ENCODE assay signal across 32 cellular contexts in the genomic region with DNA sequence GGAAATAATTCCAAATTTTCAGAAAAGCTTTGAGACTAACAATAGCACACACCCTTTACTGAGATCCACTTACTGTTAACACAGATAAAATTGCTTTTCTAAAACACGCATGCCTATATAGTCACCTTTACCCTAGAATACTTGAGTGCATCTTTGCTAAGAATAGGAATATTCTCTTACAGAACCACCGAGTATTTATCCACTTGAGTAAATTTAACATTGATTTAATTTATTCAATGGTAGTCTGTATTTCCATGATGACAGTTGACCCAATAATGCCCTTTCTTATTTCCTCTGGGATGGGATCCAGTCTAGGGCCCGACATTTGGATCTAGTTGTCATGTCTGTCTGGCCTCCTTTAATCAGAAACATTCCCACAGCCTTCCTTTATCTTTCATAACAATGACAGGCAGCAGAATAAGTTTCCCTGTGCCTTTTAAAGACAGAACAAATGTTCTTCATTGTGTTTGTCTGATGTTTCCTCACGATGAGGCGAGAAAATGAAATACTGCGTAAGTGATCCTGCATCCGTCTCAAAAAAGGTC. TPM values are rescaled to one million over a fixed set of nuclear protein-coding genes. Genes with fewer than 3 reads are reported as not detected.
"Had no signal": no experiment of that assay in that cellular context is flagged by ENCODE, and none has a peak within 500 bp of the region (broad histone marks: within the 10 kb centered on the region; RNA-seq: fewer than 3 reads in every experiment).

No MANE protein-coding gene starts in this region.

- H3K27ac Mint-ChIP-seq: dendritic cell treated with granulocyte-macrophage colony-stimulating factor and Interleukin-4, amounts not matched to agents 40 ng/mL and 50 ng/mL, for 4 days; endodermal cell; naive thymus-derived CD8-positive, alpha-beta T cell; nephron progenitor cell; stimulated activated naive CD8-positive, alpha-beta T cell treated with anti-CD3 and anti-CD28 coated beads, Interleukin-15, amount 100 ng/mL, for 72 hours had no signal

- H3K9me3 Mint-ChIP-seq: dendritic cell treated with granulocyte-macrophage colony-stimulating factor and Interleukin-4, amounts not matched to agents 40 ng/mL and 50 ng/mL, for 4 days; immature natural killer cell; naive thymus-derived CD8-positive, alpha-beta T cell; nephron progenitor cell; stimulated activated naive CD8-positive, alpha-beta T cell treated with anti-CD3 and anti-CD28 coated beads, Interleukin-15, amount 100 ng/mL, for 72 hours had no signal

- DNase-seq: colonic mucosa; effector CD8-positive, alpha-beta T cell; endodermal cell; hypothalamus; immature natural killer cell; islet precursor cell; kidney glomerular epithelial cell; left colon; left ventricle myocardium inferior; lower lobe of right lung; naive thymus-derived CD8-positive, alpha-beta T cell; nephron progenitor cell; occipital lobe; ovary; posterior cingulate gyrus; psoas muscle; right cardiac atrium; stimulated activated CD4-positive, alpha-beta T cell treated with anti-CD3 and anti-CD28 coated beads, Interleukin-15, amount 100 ng/mL, for 24 hours; stimulated activated CD4-positive, alpha-beta T cell treated with anti-CD3 and anti-CD28 coated beads, Interleukin-2, amount 100 ng/mL, for 48 hours; stimulated activated naive CD4-positive, alpha-beta T cell; stimulated activated naive CD8-positive, alpha-beta T cell treated with anti-CD3 and anti-CD28 coated beads, Interleukin-15, amount 100 ng/mL, for 72 hours; trophoblast cell had no signal

- ATAC-seq: esophagus mucosa; left colon; lower lobe of right lung; naive thymus-derived CD8-positive, alpha-beta T cell; psoas muscle; stimulated activated naive CD8-positive, alpha-beta T cell treated with anti-CD3 and anti-CD28 coated beads, Interleukin-15, amount 100 ng/mL, for 72 hours had no signal

- H3K36me3 Mint-ChIP-seq: naive thymus-derived CD8-positive, alpha-beta T cell had no signal

- H3K4me1 ChIP-seq: colonic mucosa, psoas muscle, suprapubic skin had no signal

- H3K4me3 Mint-ChIP-seq: dendritic cell treated with granulocyte-macrophage colony-stimulating factor and Interleukin-4, amounts not matched to agents 40 ng/mL and 50 ng/mL, for 4 days; endodermal cell; immature natural killer cell; naive thymus-derived CD8-positive, alpha-beta T cell; nephron progenitor cell; stimulated activated naive CD8-positive, alpha-beta T cell treated with anti-CD3 and anti-CD28 coated beads, Interleukin-15, amount 100 ng/mL, for 72 hours had no signal

- H3K27me3 ChIP-seq: colonic mucosa, ovary, suprapubic skin had no signal

- H3K9me3 ChIP-seq: colonic mucosa, left ventricle myocardium inferior, lower lobe of right lung, ovary, psoas muscle, suprapubic skin had no signal

- H3K4me3 ChIP-seq: colonic mucosa, left ventricle myocardium inferior, lower lobe of right lung, ovary, psoas muscle, skin epidermis, suprapubic skin had no signal

- H3K27me3 Mint-ChIP-seq: naive thymus-derived CD8-positive, alpha-beta T cell; stimulated activated naive CD8-positive, alpha-beta T cell treated with anti-CD3 and anti-CD28 coated beads, Interleukin-15, amount 100 ng/mL, for 72 hours had no signal

- H3K27ac ChIP-seq: colonic mucosa, epithelial cell of prostate, left ventricle myocardium inferior, lower lobe of right lung, ovary, psoas muscle, skin epidermis, suprapubic skin had no signal

- H3K36me3 ChIP-seq: colonic mucosa, left ventricle myocardium inferior, lower lobe of right lung, ovary, suprapubic skin had no signal

RNA-seq across cellular contexts. Expression of gene ERVFRD-1, which starts 56.6 kb away (rescaled TPM):
- total RNA-seq: chondrocyte; endodermal cell; esophagus mucosa; fibroblast of villous mesenchyme; frontal cortex; left ventricle myocardium inferior; myocyte; naive thymus-derived CD8-positive, alpha-beta T cell; occipital lobe; renal cortical epithelial cell; suprapubic skin had no signal
